Comparison of ENCODE assay signal across 27 cellular contexts in genomic region chr3:100370751-100371150, GRCh38.
"Had no signal": no experiment of that assay in that cellular context is flagged by ENCODE, and none has a peak within 500 bp of the region (broad histone marks: within the 10 kb centered on the region; RNA-seq: fewer than 3 reads in every experiment).

No MANE protein-coding gene starts in this region.

- H3K4me1 ChIP-seq: body of pancreas, esophagus squamous epithelium, heart left ventricle, tibial nerve had no signal

- H3K36me3 ChIP-seq: ovary had no signal

- H3K27ac Mint-ChIP-seq: activated CD4-positive, alpha-beta memory T cell treated with anti-CD3 and anti-CD28 coated beads for 36 hours; activated CD4-positive, alpha-beta T cell treated with anti-CD3 and anti-CD28 coated beads, Interleukin-2, amount 10 ng/mL, durations not matched to agents 24 days and 14 days; activated naive CD4-positive, alpha-beta T cell treated with anti-CD3 and anti-CD28 coated beads, Interleukin-2, amount 50 U/mL, for 24 hours; activated T-helper 2 cell treated with anti-CD3 and anti-CD28 coated beads, Interferon-gamma antibody, Interleukin-2, Interleukin-4, amounts not matched to agents 10 μg/mL and 5 μg/mL and 100 μg/mL, durations not matched to agents 14 hours and 24 hours and 36 hours; progenitor cell of endocrine pancreas; T-helper 17 cell had no signal

- H3K4me1 Mint-ChIP-seq: activated CD4-positive, alpha-beta T cell treated with anti-CD3 and anti-CD28 coated beads, Interleukin-2, amount 10 ng/mL, durations not matched to agents 24 days and 14 days; activated naive CD4-positive, alpha-beta T cell treated with anti-CD3 and anti-CD28 coated beads, Interleukin-2, amount 50 U/mL, for 24 hours; immature natural killer cell had no signal

- H3K27me3 ChIP-seq: body of pancreas, esophagus squamous epithelium, heart left ventricle, ovary, right lobe of liver, tibial nerve had no signal

- H3K9me3 ChIP-seq: body of pancreas, esophagus squamous epithelium, heart left ventricle, ovary, right lobe of liver, tibial nerve had no signal

- ATAC-seq: activated T-cell treated with anti-CD3 and anti-CD28 coated beads, Interleukin-2, amount 50 U/mL, for 4 hours; body of pancreas; heart left ventricle; left colon; naive thymus-derived CD4-positive, alpha-beta T cell; right lobe of liver; T-helper 17 cell had no signal

- H3K9me3 Mint-ChIP-seq: activated CD4-positive, alpha-beta memory T cell treated with anti-CD3 and anti-CD28 coated beads for 36 hours; activated CD4-positive, alpha-beta T cell treated with anti-CD3 and anti-CD28 coated beads, Interleukin-2, amount 10 ng/mL, durations not matched to agents 24 days and 14 days; activated naive CD4-positive, alpha-beta T cell treated with anti-CD3 and anti-CD28 coated beads, Interleukin-2, amount 50 U/mL, for 24 hours; activated T-cell treated with anti-CD3 and anti-CD28 coated beads, Interleukin-2, amount 50 U/mL, for 4 hours; activated T-helper 2 cell treated with anti-CD3 and anti-CD28 coated beads, Interferon-gamma antibody, Interleukin-2, Interleukin-4, amounts not matched to agents 10 μg/mL and 5 μg/mL and 100 μg/mL, durations not matched to agents 14 hours and 24 hours and 36 hours; immature natural killer cell; naive thymus-derived CD4-positive, alpha-beta T cell had no signal

- DNase-seq: activated CD4-positive, alpha-beta memory T cell treated with anti-CD3 and anti-CD28 coated beads for 36 hours; activated CD4-positive, alpha-beta T cell treated with anti-CD3 and anti-CD28 coated beads, Interleukin-2, amount 10 ng/mL, durations not matched to agents 24 days and 14 days; activated CD4-positive, CD25-positive, alpha-beta regulatory T cell treated with anti-CD3 and anti-CD28 coated beads, Interleukin-2, amount 50 U/mL, for 72 hours; activated T-cell treated with anti-CD3 and anti-CD28 coated beads, Interleukin-2, amount 50 U/mL, for 4 hours; aorta; body of pancreas; effector CD8-positive, alpha-beta T cell; esophagus squamous epithelium; heart left ventricle; hypothalamus; immature natural killer cell; kidney; left colon; mammary epithelial cell; midbrain; naive thymus-derived CD4-positive, alpha-beta T cell; ovary; right lobe of liver; stimulated activated CD4-positive, alpha-beta T cell treated with anti-CD3 and anti-CD28 coated beads, Interleukin-2, amount 100 ng/mL, for 48 hours; stimulated activated naive CD4-positive, alpha-beta T cell treated with Interleukin-2 at 50 U/mL for 16 hours; T-helper 17 cell; T1000 had no signal

- H3K27ac ChIP-seq: body of pancreas, epithelial cell of prostate, esophagus squamous epithelium, heart left ventricle, ovary, right lobe of liver, tibial nerve had no signal

- H3K27me3 Mint-ChIP-seq: activated CD4-positive, alpha-beta memory T cell treated with anti-CD3 and anti-CD28 coated beads for 36 hours; activated CD4-positive, alpha-beta T cell treated with anti-CD3 and anti-CD28 coated beads, Interleukin-2, amount 10 ng/mL, durations not matched to agents 24 days and 14 days; activated naive CD4-positive, alpha-beta T cell treated with anti-CD3 and anti-CD28 coated beads, Interleukin-2, amount 50 U/mL, for 24 hours; naive thymus-derived CD4-positive, alpha-beta T cell; progenitor cell of endocrine pancreas; T-helper 17 cell had no signal

- H3K4me3 Mint-ChIP-seq: activated CD4-positive, alpha-beta memory T cell treated with anti-CD3 and anti-CD28 coated beads for 36 hours; activated CD4-positive, alpha-beta T cell treated with anti-CD3 and anti-CD28 coated beads, Interleukin-2, amount 10 ng/mL, durations not matched to agents 24 days and 14 days; activated naive CD4-positive, alpha-beta T cell treated with anti-CD3 and anti-CD28 coated beads, Interleukin-2, amount 50 U/mL, for 24 hours; activated T-cell treated with anti-CD3 and anti-CD28 coated beads, Interleukin-2, amount 50 U/mL, for 4 hours; immature natural killer cell; naive thymus-derived CD4-positive, alpha-beta T cell; T-helper 17 cell had no signal

- H3K4me3 ChIP-seq: body of pancreas, esophagus squamous epithelium, heart left ventricle, ovary, right lobe of liver, tibial nerve had no signal
